In genomic region chr9:137161558-137162483, GRCh38 we compare ENCODE assay signal across 16 cellular contexts. TPM values are rescaled to one million over a fixed set of nuclear protein-coding genes. Genes with fewer than 3 reads are reported as not detected.
DNase-seq lines count a peak whose midpoint lies in the region; ATAC-seq and TF ChIP-seq lines count a peak whose summit lies in the region.
"Had no signal": no experiment of that assay in that cellular context is flagged by ENCODE, and none has a peak within 500 bp of the region (broad histone marks: within the 10 kb centered on the region; RNA-seq: fewer than 3 reads in every experiment).

No MANE protein-coding gene starts in this region.

- H3K4me1 Mint-ChIP-seq in brain (peaks cover 5% of the 10 kb centered on the region), mesothelial cell of epicardium (peaks cover 5% of the 10 kb centered on the region)
- peaks cover 18 to 24% of the 10 kb centered on the region in 2 donors for H3K4me1 Mint-ChIP-seq in stimulated activated naive B cell treated with anti-CD40 and anti-IgM and Interleukin-4, amounts not matched to agents 10 μg/mL and 1 μg/mL and 100 μg/mL, for 72 hours

- H3K4me3 Mint-ChIP-seq in brain (peak overlapping the region; percentile 28 to 77 (median 67)), mesothelial cell of epicardium (peak overlapping the region; percentile 10)
- H3K4me3 Mint-ChIP-seq in stimulated activated naive B cell treated with anti-CD40 and anti-IgM and Interleukin-4, amounts not matched to agents 10 μg/mL and 1 μg/mL and 100 μg/mL, for 72 hours, result no peak overlapping the region

- peak overlapping the region; percentile 37 for H3K4me3 ChIP-seq in HUES48 (ENCODE audit: low read depth, low read length)
- H3K4me3 ChIP-seq: lung had no signal

- no peak overlapping the region for H3K27ac ChIP-seq in HUES48 (ENCODE audit: low read depth, low read length)
- H3K27ac ChIP-seq: esophagus muscularis mucosa had no signal

- H3K9me3 ChIP-seq in HUES48 (ENCODE audit: control insufficient read depth, insufficient read depth, low read length), result no peaks in the 10 kb centered on the region
- H3K9me3 ChIP-seq: esophagus muscularis mucosa had no signal

- H3K9me3 Mint-ChIP-seq in brain (peaks cover 0 to 6% (median 0%) of the 10 kb centered on the region in 5 experiments), mesothelial cell of epicardium (no peaks in the 10 kb centered on the region)
- no peaks in the 10 kb centered on the region for H3K9me3 Mint-ChIP-seq in stimulated activated naive B cell treated with anti-CD40 and anti-IgM and Interleukin-4, amounts not matched to agents 10 μg/mL and 1 μg/mL and 100 μg/mL, for 72 hours
- H3K9me3 Mint-ChIP-seq: activated T-cell treated with anti-CD3 and anti-CD28 coated beads, Interleukin-2, amount 50 U/mL, for 72 hours had no signal

- peak; percentile 56 for DNase-seq in DMS79 treated with DMSO at 0.1 percent for 48 hours (lab: John Stamatoyannopoulos, UW)
- DNase-seq in DMS79 (lab: John Stamatoyannopoulos, UW), result no peak
- DNase-seq in mesothelial cell of epicardium (ENCODE audit: low spot score in 2 of 2, unreplicated experiment in 2 of 2), result no peak
- DNase-seq in stimulated activated naive B cell treated with anti-CD40 and anti-IgM and Interleukin-4, amounts not matched to agents 10 μg/mL and 1 μg/mL and 100 μg/mL, for 72 hours, result no peak
- no peak for DNase-seq in CD1c-positive myeloid dendritic cell (ENCODE audit: extremely low spot score)
- DNase-seq: activated CD4-positive, alpha-beta T cell treated with anti-CD3 and anti-CD28 coated beads, Interleukin-2, amount 50 U/mL, for 1 hour; hippocampal formation; MM.1S had no signal

- no peaks in the 10 kb centered on the region for H3K36me3 ChIP-seq in HUES48 (ENCODE audit: control insufficient read depth, insufficient read depth, low read length)
- H3K36me3 ChIP-seq: esophagus muscularis mucosa had no signal

- no peak overlapping the region for H3K27ac Mint-ChIP-seq in brain
- H3K27ac Mint-ChIP-seq in mesothelial cell of epicardium, result no peak overlapping the region
- H3K27ac Mint-ChIP-seq in stimulated activated naive B cell treated with anti-CD40 and anti-IgM and Interleukin-4, amounts not matched to agents 10 μg/mL and 1 μg/mL and 100 μg/mL, for 72 hours, result no peak overlapping the region
- H3K27ac Mint-ChIP-seq: activated T-cell treated with anti-CD3 and anti-CD28 coated beads, Interleukin-2, amount 50 U/mL, for 72 hours had no signal

- peaks cover 95% of the 10 kb centered on the region for H3K27me3 ChIP-seq in HUES48 (ENCODE audit: control insufficient read depth, insufficient read depth, low read length)

- H3K36me3 Mint-ChIP-seq in brain, result no peaks in the 10 kb centered on the region
- H3K36me3 Mint-ChIP-seq in mesothelial cell of epicardium, result no peaks in the 10 kb centered on the region
- H3K36me3 Mint-ChIP-seq in stimulated activated naive B cell treated with anti-CD40 and anti-IgM and Interleukin-4, amounts not matched to agents 10 μg/mL and 1 μg/mL and 100 μg/mL, for 72 hours, result no peaks in the 10 kb centered on the region

- no peak overlapping the region for H3K9ac ChIP-seq in HUES48 (ENCODE audit: low read depth, low read length)

- H3K4me1 ChIP-seq in HUES48 (ENCODE audit: control insufficient read depth, insufficient read depth, low read length), result no peaks in the 10 kb centered on the region

- TF ChIP-seq CTCF in brain (conservative IDR thresholded peaks at IDR 0.05) (no peak), mesothelial cell of epicardium (IDR thresholded peaks at IDR 0.05; ENCODE audit: unreplicated experiment) (no peak)

- no peak for ATAC-seq in stimulated activated naive B cell treated with anti-CD40 and anti-IgM and Interleukin-4, amounts not matched to agents 10 μg/mL and 1 μg/mL and 100 μg/mL, for 72 hours (replicated peaks)
- no peak for ATAC-seq in HG02623 (IDR thresholded peaks at IDR 0.05; ENCODE audit: unreplicated experiment)

- H3K27me3 Mint-ChIP-seq in brain (peaks cover 89% of the 10 kb centered on the region), mesothelial cell of epicardium (ENCODE audit: low read depth) (peaks cover 91% of the 10 kb centered on the region)
- H3K27me3 Mint-ChIP-seq in stimulated activated naive B cell treated with anti-CD40 and anti-IgM and Interleukin-4, amounts not matched to agents 10 μg/mL and 1 μg/mL and 100 μg/mL, for 72 hours, result peaks cover 71 to 85% of the 10 kb centered on the region in 2 donors

RNA-seq across cellular contexts. Expression of gene LRRC26, which starts 8.0 kb away (rescaled TPM):
- polyA plus RNA-seq in brain (ENCODE audit: insufficient read depth, low read depth, low replicate concordance), result 0.80 TPM
- not detected in 3 replicates for total RNA-seq in mesothelial cell of epicardium
- total RNA-seq: activated T-cell treated with anti-CD3 and anti-CD28 coated beads, Interleukin-2, amount 50 U/mL, for 72 hours; esophagus muscularis mucosa; RPMI7951 had no signal

RNA-seq across cellular contexts. Expression of gene TMEM210, which starts 10.0 kb away (rescaled TPM):
- polyA plus RNA-seq in brain (ENCODE audit: insufficient read depth, low read depth, low replicate concordance), result not detected
- not detected in 3 replicates for total RNA-seq in mesothelial cell of epicardium
- total RNA-seq: esophagus muscularis mucosa, lung, RPMI7951 had no signal
- polyA plus RNA-seq: adipose tissue, lung had no signal

RNA-seq across cellular contexts. Expression of gene GRIN1, which starts 22.9 kb away (rescaled TPM):
- polyA plus RNA-seq in brain (ENCODE audit: insufficient read depth, low read depth, low replicate concordance), result 81.8 TPM
- 0.58 to 0.99 TPM (median 0.64 TPM) in 3 replicates for total RNA-seq in mesothelial cell of epicardium
- total RNA-seq: RPMI7951 had no signal

RNA-seq across cellular contexts. Expression of gene ANAPC2, which starts 26.5 kb away (rescaled TPM):
- polyA plus RNA-seq in brain (ENCODE audit: insufficient read depth, low read depth, low replicate concordance), result 36.9 TPM
- 86.1 to 89.3 TPM (median 87.1 TPM) in 3 replicates for total RNA-seq in mesothelial cell of epicardium

RNA-seq across cellular contexts. Expression of gene SSNA1, which starts 26.7 kb away (rescaled TPM):
- polyA plus RNA-seq in brain (ENCODE audit: insufficient read depth, low read depth, low replicate concordance), result 173 TPM
- total RNA-seq in mesothelial cell of epicardium, result 40.9 to 43.8 TPM (median 42.8 TPM) in 3 replicates

Comparison
In these comparisons a context has a peak if more than half of its experiments do, and no peak if none do; other contexts are left out.
1. H3K4me3 Mint-ChIP-seq: peak in brain (5 of 5) and mesothelial cell of epicardium (single experiment); none in stimulated activated naive B cell treated with anti-CD40 and anti-IgM and Interleukin-4, amounts not matched to agents 10 μg/mL and 1 μg/mL and 100 μg/mL, for 72 hours (0 of 2).